In genomic region chr6:46376562-46376969, GRCh38 we compare ENCODE assay signal across 9 cellular contexts.
A peak's percentile ranks its signal among the peaks of the same experiment; 100 is the strongest.
DNase-seq lines count a peak whose midpoint lies in the region; ATAC-seq and TF ChIP-seq lines count a peak whose summit lies in the region.
"Had no signal": no experiment of that assay in that cellular context is flagged by ENCODE, and none has a peak within 500 bp of the region (broad histone marks: within the 10 kb centered on the region; RNA-seq: fewer than 3 reads in every experiment).

No MANE protein-coding gene starts in this region.

- H3K9me3 ChIP-seq in DND-41 (ENCODE audit: insufficient read depth, low read length, severe bottlenecking) = no peaks in the 10 kb centered on the region
- H3K9me3 ChIP-seq: adrenal gland had no signal

- ATAC-seq in DND-41 (ENCODE audit: insufficient read depth, low read depth) = peak; percentile 72
- ATAC-seq in GM19455 (IDR thresholded peaks at IDR 0.05; ENCODE audit: unreplicated experiment) = peak; percentile 94
- ATAC-seq in HG03175 (IDR thresholded peaks at IDR 0.05; ENCODE audit: unreplicated experiment) = peak; percentile 95

- no peak overlapping the region for H3K4me2 ChIP-seq in DND-41 (ENCODE audit: insufficient read depth, low read length)

- H3K9ac ChIP-seq in DND-41 (ENCODE audit: low read depth, low read length) = no peak overlapping the region

- no peak overlapping the region for H3K27ac ChIP-seq in DND-41 (ENCODE audit: low read length)

- no peak overlapping the region for H3K4me3 ChIP-seq in DND-41 (ENCODE audit: low read depth in 1 of 2, low read length in 2 of 2)
- H3K4me3 ChIP-seq: adrenal gland had no signal

- no peak for TF ChIP-seq CTCF in DND-41 (IDR thresholded peaks at IDR 0.05; ENCODE audit: borderline replicate concordance, extremely low read depth, low read length, poor library complexity, severe bottlenecking)
- TF ChIP-seq CTCF in osteocyte (IDR thresholded peaks at IDR 0.05) = no peak

- no peaks in the 10 kb centered on the region for H3K36me3 ChIP-seq in DND-41 (ENCODE audit: insufficient read depth, low read length)
- H3K36me3 ChIP-seq: adrenal gland had no signal

- peaks cover 4% of the 10 kb centered on the region for H3K27me3 Mint-ChIP-seq in osteocyte (ENCODE audit: unreplicated experiment)

- H3K79me2 ChIP-seq in DND-41 (ENCODE audit: insufficient read depth, low read length) = no peaks in the 10 kb centered on the region

- DNase-seq in DND-41 (peak; percentile 31), UCSD-AML1 (lab: John Stamatoyannopoulos, UW; ENCODE audit: unreplicated experiment) (peak; percentile 15), NCI-H2227 treated with DMSO at 0.1 percent for 48 hours (lab: John Stamatoyannopoulos, UW) (no peak), islet precursor cell (no peak), NCI-H1694 treated with DMSO at 0.1 percent for 48 hours (lab: John Stamatoyannopoulos, UW) (no peak), osteocyte (ENCODE audit: extremely low spot score, unreplicated experiment) (no peak)

- H3K36me3 Mint-ChIP-seq in osteocyte (ENCODE audit: unreplicated experiment) = no peaks in the 10 kb centered on the region

- no peaks in the 10 kb centered on the region for H4K20me1 ChIP-seq in DND-41 (ENCODE audit: insufficient read depth, low read length)

- no peaks in the 10 kb centered on the region for H3K9me3 Mint-ChIP-seq in osteocyte (ENCODE audit: unreplicated experiment)

- no peak overlapping the region for H2AFZ ChIP-seq in DND-41 (ENCODE audit: low read depth, low read length)

- no peak overlapping the region for H3K4me3 Mint-ChIP-seq in osteocyte (ENCODE audit: unreplicated experiment)

- H3K27me3 ChIP-seq in DND-41 (ENCODE audit: insufficient read depth, low read length, poor library complexity) = peaks cover 5% of the 10 kb centered on the region
- H3K27me3 ChIP-seq: adrenal gland had no signal

- 0 out of 2 replicates have a peak, but pooled peaks cover 2% of the 10 kb centered on the region for H3K4me1 ChIP-seq in DND-41 (ENCODE audit: insufficient read depth, low read length)

- H3K4me1 Mint-ChIP-seq in osteocyte (ENCODE audit: unreplicated experiment) = peaks cover 5% of the 10 kb centered on the region

- H3K27ac Mint-ChIP-seq in osteocyte (ENCODE audit: unreplicated experiment) = no peak overlapping the region

Comparison
In these comparisons a context has a peak if more than half of its experiments do, and no peak if none do; other contexts are left out.
1. DNase-seq: peak in DND-41 (single experiment) and UCSD-AML1 (single experiment); none in NCI-H2227 treated with DMSO at 0.1 percent for 48 hours (single experiment), islet precursor cell (single experiment), NCI-H1694 treated with DMSO at 0.1 percent for 48 hours (single experiment) and osteocyte (single experiment).
2. Peak in every context shown above with its lines, with median percentiles within 50 percentile points of each other: ATAC-seq.